14 cellular contexts compared by ENCODE assay signal in the genomic region with DNA sequence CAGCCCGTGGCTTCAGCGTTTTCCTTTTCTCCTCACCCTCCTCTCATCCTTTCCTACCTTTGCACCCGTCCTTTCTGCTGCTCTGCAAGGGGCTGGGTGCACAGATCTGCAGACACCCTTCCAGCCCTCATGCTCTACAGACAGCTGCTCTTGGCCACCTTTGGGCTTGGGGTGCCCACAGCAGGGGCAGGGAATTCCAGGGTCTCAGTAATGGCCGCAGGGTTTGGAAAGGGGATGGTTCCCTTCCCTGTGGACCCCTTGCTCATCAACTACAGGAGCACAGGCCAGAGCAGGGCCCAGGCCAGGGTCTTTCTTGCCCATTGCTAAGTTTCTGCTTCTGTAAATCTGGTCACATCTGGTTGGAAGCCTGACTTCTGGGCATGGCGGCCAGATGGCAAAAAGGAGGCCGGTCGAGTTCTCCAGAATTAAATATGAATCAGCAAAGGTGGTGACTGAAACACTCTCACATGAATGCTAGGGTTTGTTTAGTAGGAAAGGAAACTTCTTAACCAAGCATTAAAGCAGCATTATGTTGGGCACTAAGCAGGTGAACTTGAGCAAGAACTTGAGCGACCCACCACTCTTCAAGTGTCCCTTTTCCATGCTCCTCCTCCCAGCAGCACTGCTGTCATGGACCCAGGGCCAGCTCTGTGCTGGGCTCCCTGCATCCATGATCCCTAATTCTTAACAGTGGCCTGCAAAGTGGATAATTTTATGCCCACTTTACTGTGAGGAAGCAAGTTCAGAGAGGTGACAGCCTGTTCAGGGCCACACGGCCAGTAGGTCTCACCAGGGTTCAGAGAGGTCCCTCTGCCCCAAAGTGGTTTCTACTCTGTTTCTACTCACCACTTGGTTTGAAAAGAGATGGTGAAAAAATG. TPM values are rescaled to one million over a fixed set of nuclear protein-coding genes. Genes with fewer than 3 reads are reported as not detected.
DNase-seq lines count a peak whose midpoint lies in the region; ATAC-seq, FAIRE-seq and TF ChIP-seq lines count a peak whose summit lies in the region.
"Had no signal": no experiment of that assay in that cellular context is flagged by ENCODE, and none has a peak within 500 bp of the region (broad histone marks: within the 10 kb centered on the region; RNA-seq: fewer than 3 reads in every experiment).

No MANE protein-coding gene starts in this region.

- DNase-seq in activated CD4-positive, alpha-beta T cell treated with anti-CD3 and anti-CD28 coated beads for 36 hours, result no peak
- DNase-seq in activated CD4-positive, alpha-beta T cell treated with anti-CD3 and anti-CD28 coated beads, Interleukin-2, amount 50 U/mL, for 48 hours, result no peak
- DNase-seq in body of pancreas (no peak), HepG2 (ENCODE audit: low spot score) (no peak), NCI-H1048 (lab: John Stamatoyannopoulos, UW) (no peak), NCI-H1930 (lab: John Stamatoyannopoulos, UW) (no peak)
- no peak for DNase-seq in stimulated activated effector memory CD8-positive, alpha-beta T cell treated with anti-CD3 and anti-CD28 coated beads, Interleukin-12 subunit alpha, Interleukin-12 subunit beta, amount 100 ng/mL, for 72 hours (ENCODE audit: low spot score in 2 of 2)
- DNase-seq: GF-D8, NCI-H345 had no signal

- no peaks in the 10 kb centered on the region for H3K9me3 Mint-ChIP-seq in activated CD4-positive, alpha-beta T cell treated with anti-CD3 and anti-CD28 coated beads for 36 hours (ENCODE audit: low read depth)
- no peaks in the 10 kb centered on the region for H3K9me3 Mint-ChIP-seq in stimulated activated effector memory CD8-positive, alpha-beta T cell treated with anti-CD3 and anti-CD28 coated beads, Interleukin-12 subunit alpha, Interleukin-12 subunit beta, amount 100 ng/mL, for 72 hours

- H3K36me3 ChIP-seq in body of pancreas (replicated peaks in 1 of 2; ENCODE audit: insufficient read depth in 1 of 2, low read depth in 2 of 2) (no peaks in the 10 kb centered on the region), HepG2 (replicated peaks in 1 of 2; ENCODE audit: control insufficient read depth in 1 of 2, insufficient read depth in 2 of 2, low read length in 2 of 2) (no peaks in the 10 kb centered on the region)

- TF ChIP-seq CTCF in body of pancreas (IDR thresholded peaks at IDR 0.05) (no peak), HepG2 (CRISPR knock-in tag; IDR thresholded peaks at IDR 0.05) (no peak)

- TF ChIP-seq EP300 in HepG2 (IDR thresholded peaks at IDR 0.05; ENCODE audit: low read depth in 2 of 2, low read length in 2 of 2) (no peak), HepG2 (CRISPR knock-in tag; IDR thresholded peaks at IDR 0.05; ENCODE audit: borderline replicate concordance) (no peak)

- no peak overlapping the region for H2AFZ ChIP-seq in HepG2 (ENCODE audit: low read length)

- H3K4me1 ChIP-seq in body of pancreas (peaks cover 29% of the 10 kb centered on the region), HepG2 (ENCODE audit: insufficient read depth, low read length) (peaks cover 24% of the 10 kb centered on the region)

- peaks cover 6% of the 10 kb centered on the region for H3K4me1 Mint-ChIP-seq in activated CD4-positive, alpha-beta T cell treated with anti-CD3 and anti-CD28 coated beads for 36 hours
- H3K4me1 Mint-ChIP-seq in stimulated activated effector memory CD8-positive, alpha-beta T cell treated with anti-CD3 and anti-CD28 coated beads, Interleukin-12 subunit alpha, Interleukin-12 subunit beta, amount 100 ng/mL, for 72 hours, result peaks cover 6% of the 10 kb centered on the region

- H3K27ac Mint-ChIP-seq in activated CD4-positive, alpha-beta T cell treated with anti-CD3 and anti-CD28 coated beads for 36 hours, result no peak overlapping the region
- H3K27ac Mint-ChIP-seq in stimulated activated effector memory CD8-positive, alpha-beta T cell treated with anti-CD3 and anti-CD28 coated beads, Interleukin-12 subunit alpha, Interleukin-12 subunit beta, amount 100 ng/mL, for 72 hours, result no peak overlapping the region

- WGBS in body of pancreas, 2 donors, result 73 to 78% methylated on average over 8 to 9 of the region's 9 CpGs
- 50% methylated on average over 9 of the region's 9 CpGs for WGBS in HepG2 (ENCODE audit: low lambda C conversion rate)

- CTCF ChIA-PET in activated CD4-positive, alpha-beta T cell treated with anti-CD3 and anti-CD28 coated beads for 36 hours (lab: Charles Lee), result interaction anchor here (0.9 to 1.9 kb wide), 2 partner anchors 14 to 232 kb away, joined by 3 to 10 read pairs; no protein-coding TSS in a partner anchor
- CTCF ChIA-PET in HepG2 (lab: Yijun Ruan, JAX; ENCODE audit: low intra/inter-chr PET ratio, low total read pairs), result no interaction called here

- POLR2A ChIA-PET in activated CD4-positive, alpha-beta T cell treated with anti-CD3 and anti-CD28 coated beads for 36 hours (lab: Charles Lee), result no interaction called here
- POLR2A ChIA-PET in HepG2 (lab: Yijun Ruan, JAX), result no interaction called here

- peaks cover 11% of the 10 kb centered on the region for H3K27me3 Mint-ChIP-seq in activated CD4-positive, alpha-beta T cell treated with anti-CD3 and anti-CD28 coated beads for 36 hours

- H3K4me3 Mint-ChIP-seq in activated CD4-positive, alpha-beta T cell treated with anti-CD3 and anti-CD28 coated beads for 36 hours, result peak overlapping the region; percentile 11
- peak overlapping the region; percentile 35 for H3K4me3 Mint-ChIP-seq in stimulated activated effector memory CD8-positive, alpha-beta T cell treated with anti-CD3 and anti-CD28 coated beads, Interleukin-12 subunit alpha, Interleukin-12 subunit beta, amount 100 ng/mL, for 72 hours

- FAIRE-seq in HepG2 (lab: Jason Lieb, UNC), result no peak
- FAIRE-seq: A204.1, endometrium, GM19239 had no signal

- no peak for ATAC-seq in activated CD4-positive, alpha-beta T cell treated with anti-CD3 and anti-CD28 coated beads for 36 hours
- ATAC-seq in body of pancreas (no peak), HepG2 (peak; percentile 47), HG03571 (IDR thresholded peaks at IDR 0.05; ENCODE audit: unreplicated experiment) (no peak)
- no peak for ATAC-seq in stimulated activated effector memory CD8-positive, alpha-beta T cell treated with anti-CD3 and anti-CD28 coated beads, Interleukin-12 subunit alpha, Interleukin-12 subunit beta, amount 100 ng/mL, for 72 hours

- H3K9ac ChIP-seq in HepG2 (ENCODE audit: insufficient read depth, low read depth, low read length), result no peak overlapping the region; the same call in 1 of the 2 replicates
- H3K9ac ChIP-seq: KMS-11 had no signal

- intact Hi-C loops in activated CD4-positive, alpha-beta T cell treated with anti-CD3 and anti-CD28 coated beads for 36 hours (cut with DNase I, micrococcal nuclease), result loop anchor here in 1 of 2 experiments (2.0 kb wide), 1 partner anchor 131 kb away; no protein-coding TSS in a partner anchor
- intact Hi-C loops in body of pancreas (cut with DNase I), result no loop called here
- intact Hi-C loops in HepG2 (cut with micrococcal nuclease; ENCODE audit: unreplicated experiment), result no loop called here

- H3K9me3 ChIP-seq in body of pancreas (no peaks in the 10 kb centered on the region), HepG2 (ENCODE audit: low read length) (no peaks in the 10 kb centered on the region)

- TF ChIP-seq POLR2A in body of pancreas (IDR thresholded peaks at IDR 0.05) (no peak), HepG2 (IDR thresholded peaks at IDR 0.05; ENCODE audit: insufficient read depth in 1 of 2, low read depth in 2 of 2, low read length in 2 of 2) (no peak)

- H3K36me3 Mint-ChIP-seq in activated CD4-positive, alpha-beta T cell treated with anti-CD3 and anti-CD28 coated beads for 36 hours (ENCODE audit: low read depth), result no peaks in the 10 kb centered on the region
- H3K36me3 Mint-ChIP-seq in stimulated activated effector memory CD8-positive, alpha-beta T cell treated with anti-CD3 and anti-CD28 coated beads, Interleukin-12 subunit alpha, Interleukin-12 subunit beta, amount 100 ng/mL, for 72 hours, result peaks cover 5% of the 10 kb centered on the region

- no peaks in the 10 kb centered on the region for H4K20me1 ChIP-seq in HepG2 (ENCODE audit: insufficient read depth, low read length)

- H3K27ac ChIP-seq in body of pancreas, result peak overlapping the region in 3 of 4 donors; percentile 83 to 91 (median 90)
- no peak overlapping the region for H3K27ac ChIP-seq in HepG2 (ENCODE audit: extremely low read length, insufficient read depth, low read length)
- H3K27ac ChIP-seq: KMS-11 had no signal

- H3K4me3 ChIP-seq in body of pancreas (peak overlapping the region in 1 of 2 donors; percentile 59), HepG2 (replicated peaks in 1 of 3; ENCODE audit: insufficient read depth in 1 of 3, low read depth in 2 of 3, low read length in 3 of 3) (no peak overlapping the region)

- H3K4me2 ChIP-seq in HepG2 (ENCODE audit: low read depth, low read length), result peak overlapping the region; percentile 56; the same call in 1 of the 2 replicates
- H3K4me2 ChIP-seq: KMS-11 had no signal

- no peak for TF ChIP-seq RAD21 in HepG2 (CRISPR knock-in tag; IDR thresholded peaks at IDR 0.05)

- no peaks in the 10 kb centered on the region for H3K27me3 ChIP-seq in body of pancreas
- peaks cover 0 to 3% of the 10 kb centered on the region in 2 experiments; a peak in 2 of 5 replicates for H3K27me3 ChIP-seq in HepG2 (ENCODE audit: control insufficient read depth in 1 of 2, insufficient read depth in 2 of 2, low read length in 2 of 2)

- H3K79me2 ChIP-seq in HepG2 (ENCODE audit: insufficient read depth, low read length), result no peaks in the 10 kb centered on the region

- in situ Hi-C loops in HepG2 (cut with HindIII; ENCODE audit: extremely low pct_ligation_motif_present, low pct_unique_long_range_greater_than_20kb), result no loop called here

- no TSS peak for BruUV-seq in HepG2 (replicated peaks; lab: Mats Ljungman, UMichigan)

RNA-seq across cellular contexts. Expression of gene ECHDC3, which starts 1.5 kb away (rescaled TPM):
- 1 to 10 TPM; 3.5 to 3.8 TPM for total RNA-seq in activated CD4-positive, alpha-beta T cell treated with anti-CD3 and anti-CD28 coated beads for 36 hours
- total RNA-seq in body of pancreas (100 to 1,000 TPM in 1 of 2 donors, 10 to 100 TPM in 1; 24.1 to 153 TPM), HepG2 (2016; rRNA removed; fragmentation: Illumina TruSeq; extraction: Trizol) (not detected in 2 replicates)
- total RNA-seq in HepG2 (2016; cell fraction: cytosol; rRNA removed; fragmentation: Illumina TruSeq; extraction: Trizol; ENCODE audit: low read depth), result not detected in 2 replicates
- total RNA-seq in HepG2 (2016; cell fraction: insoluble cytoplasmic fraction; rRNA removed; fragmentation: Illumina TruSeq; extraction: Trizol), result 0.13 TPM in 1 of 2 replicates, not detected in the other
- not detected in 2 replicates for total RNA-seq in HepG2 (2016; cell fraction: membrane; rRNA removed; fragmentation: Illumina TruSeq; extraction: Trizol)
- total RNA-seq in HepG2 (2016; cell fraction: nucleus; rRNA removed; fragmentation: Illumina TruSeq; extraction: Trizol), result not detected in 2 replicates
- polyA plus RNA-seq in HepG2 (2011; rRNA removed), result not detected in 2 replicates
- polyA plus RNA-seq in HepG2 (2011; cell fraction: cytosol; rRNA removed), result not detected in 2 replicates
- not detected in 2 replicates for polyA plus RNA-seq in HepG2 (2011; cell fraction: nucleus; rRNA removed)
- polyA plus RNA-seq in HepG2 (2012), result not detected in 2 replicates
- not detected in 2 replicates for polyA plus RNA-seq in HepG2 (2016; cell fraction: cytosol; fragmentation: Illumina TruSeq; extraction: Trizol; ENCODE audit: low read depth)
- not detected in 2 replicates for polyA plus RNA-seq in HepG2 (2016; cell fraction: insoluble cytoplasmic fraction; fragmentation: Illumina TruSeq; extraction: Trizol; ENCODE audit: low read depth)
- polyA plus RNA-seq in HepG2 (2016; cell fraction: membrane; fragmentation: Illumina TruSeq; extraction: Trizol; ENCODE audit: low read depth), result not detected in 2 replicates
- polyA plus RNA-seq in HepG2 (2016; cell fraction: nucleus; fragmentation: Illumina TruSeq; extraction: Trizol; ENCODE audit: insufficient read depth, low read depth), result not detected in 2 replicates
- 2.3 TPM in 1 of 2 replicates, not detected in the other for polyA minus RNA-seq in HepG2 (2011; rRNA and poly(A)+ RNA removed; ENCODE audit: low replicate concordance)
- not detected in 2 replicates for polyA minus RNA-seq in HepG2 (2011; cell fraction: cytosol; rRNA and poly(A)+ RNA removed)
- polyA minus RNA-seq in HepG2 (2011; cell fraction: nucleus; rRNA and poly(A)+ RNA removed), result not detected in 2 replicates

Comparison
In these comparisons a context has a peak if more than half of its experiments do, and no peak if none do; other contexts are left out.
1. RNA of gene ECHDC3, which starts 1.5 kb away (total RNA-seq): 24.1 to 153 TPM in body of pancreas; 3.5 to 3.8 TPM in activated CD4-positive, alpha-beta T cell treated with anti-CD3 and anti-CD28 coated beads for 36 hours and 0.13 TPM in HepG2; every median in the first group is over 4 times any median in the second.